Comparison of ENCODE assay signal across 10 cellular contexts in genomic region chr9:20604561-20604960, GRCh38. TPM values are rescaled to one million over a fixed set of nuclear protein-coding genes. Genes with fewer than 3 reads are reported as not detected.
DNase-seq lines count a peak whose midpoint lies in the region; ATAC-seq and TF ChIP-seq lines count a peak whose summit lies in the region.
"Had no signal": no experiment of that assay in that cellular context is flagged by ENCODE, and none has a peak within 500 bp of the region (broad histone marks: within the 10 kb centered on the region; RNA-seq: fewer than 3 reads in every experiment).

No MANE protein-coding gene starts in this region.

- H3K27ac ChIP-seq in parathyroid adenoma (no peak overlapping the region), caudate nucleus (ENCODE audit: low read depth, low read length) (no peak overlapping the region)
- H3K27ac ChIP-seq: BLaER1 treated with 17β-estradiol and CSF1 and Interleukin-3, amounts not matched to agents 10 nM and 100 nM had no signal

- H3K27me3 ChIP-seq in adipocyte (replicated peaks; ENCODE audit: control insufficient read depth, insufficient read depth, low read length) = no peaks in the 10 kb centered on the region
- no peaks in the 10 kb centered on the region for H3K27me3 ChIP-seq in parathyroid adenoma (ENCODE audit: control insufficient read depth, insufficient read depth, low read length)
- H3K27me3 ChIP-seq: BLaER1 treated with 17β-estradiol and CSF1 and Interleukin-3, amounts not matched to agents 10 nM and 100 nM had no signal

- H3K9ac ChIP-seq in adipocyte (ENCODE audit: low read length) (peak overlapping the region; percentile 70), parathyroid adenoma (no peak overlapping the region)
- H3K9ac ChIP-seq: BLaER1 treated with 17β-estradiol and CSF1 and Interleukin-3, amounts not matched to agents 10 nM and 100 nM had no signal

- peak; percentile 71 for DNase-seq in activated CD4-positive, alpha-beta T cell treated with anti-CD3 and anti-CD28 coated beads, Interleukin-2, amount 10 ng/mL, durations not matched to agents 24 days and 14 days
- no peak for DNase-seq in activated CD4-positive, alpha-beta T cell treated with anti-CD3 and anti-CD28 coated beads, Interleukin-2, amount 50 U/mL, for 48 hours
- DNase-seq in adipocyte (ENCODE audit: low read depth) (peak; percentile 67), caudate nucleus (lab: John Stamatoyannopoulos, UW) (no peak), NCI-H2196 treated with DMSO at 0.1 percent for 48 hours (lab: John Stamatoyannopoulos, UW; ENCODE audit: unreplicated experiment) (no peak), DMS153 (lab: John Stamatoyannopoulos, UW) (no peak)
- DNase-seq: activated B cell treated with CpG ODN at 0.5 μM for 24 hours had no signal

- TF ChIP-seq CTCF in parathyroid adenoma (IDR thresholded peaks at IDR 0.05) = no peak

- H2AFZ ChIP-seq in parathyroid adenoma = no peak overlapping the region

- peak; percentile 73 for ATAC-seq in HG03045 (IDR thresholded peaks at IDR 0.05; ENCODE audit: unreplicated experiment)

- H3K36me3 ChIP-seq in adipocyte (ENCODE audit: control insufficient read depth, insufficient read depth, low read length, severe bottlenecking) (no peaks in the 10 kb centered on the region), parathyroid adenoma (ENCODE audit: control insufficient read depth, insufficient read depth, low read length) (no peaks in the 10 kb centered on the region)
- H3K36me3 ChIP-seq: BLaER1 treated with 17β-estradiol and CSF1 and Interleukin-3, amounts not matched to agents 10 nM and 100 nM had no signal

- peaks cover 60% of the 10 kb centered on the region for H3K4me1 Mint-ChIP-seq in activated CD4-positive, alpha-beta T cell treated with anti-CD3 and anti-CD28 coated beads, Interleukin-2, amount 10 ng/mL, durations not matched to agents 24 days and 14 days

- H3K4me1 ChIP-seq in adipocyte (ENCODE audit: control insufficient read depth, insufficient read depth, low read length) (peaks cover 38% of the 10 kb centered on the region), parathyroid adenoma (peaks cover 2% of the 10 kb centered on the region)

- peaks cover under 1% of the 10 kb centered on the region for H3K9me3 Mint-ChIP-seq in activated CD4-positive, alpha-beta T cell treated with anti-CD3 and anti-CD28 coated beads, Interleukin-2, amount 10 ng/mL, durations not matched to agents 24 days and 14 days
- H3K9me3 Mint-ChIP-seq: activated B cell treated with CpG ODN at 0.5 μM for 24 hours had no signal

- peak overlapping the region; percentile 79 for H3K27ac Mint-ChIP-seq in activated CD4-positive, alpha-beta T cell treated with anti-CD3 and anti-CD28 coated beads, Interleukin-2, amount 10 ng/mL, durations not matched to agents 24 days and 14 days
- H3K27ac Mint-ChIP-seq: activated B cell treated with CpG ODN at 0.5 μM for 24 hours had no signal

- H3K79me2 ChIP-seq in parathyroid adenoma = no peaks in the 10 kb centered on the region

- peak overlapping the region; percentile 72 for H3K4me3 Mint-ChIP-seq in activated CD4-positive, alpha-beta T cell treated with anti-CD3 and anti-CD28 coated beads, Interleukin-2, amount 10 ng/mL, durations not matched to agents 24 days and 14 days
- H3K4me3 Mint-ChIP-seq: activated B cell treated with CpG ODN at 0.5 μM for 24 hours had no signal

- peaks cover 7% of the 10 kb centered on the region for H3K36me3 Mint-ChIP-seq in activated CD4-positive, alpha-beta T cell treated with anti-CD3 and anti-CD28 coated beads, Interleukin-2, amount 10 ng/mL, durations not matched to agents 24 days and 14 days (ENCODE audit: low read depth)

- H3K27me3 Mint-ChIP-seq in activated CD4-positive, alpha-beta T cell treated with anti-CD3 and anti-CD28 coated beads, Interleukin-2, amount 10 ng/mL, durations not matched to agents 24 days and 14 days = no peaks in the 10 kb centered on the region

- peak overlapping the region; percentile 16 for H3K4me2 ChIP-seq in parathyroid adenoma (ENCODE audit: low read length)
- H3K4me2 ChIP-seq: BLaER1 treated with 17β-estradiol and CSF1 and Interleukin-3, amounts not matched to agents 10 nM and 100 nM had no signal

- H3K9me3 ChIP-seq in adipocyte (ENCODE audit: control insufficient read depth, low read length) = no peaks in the 10 kb centered on the region
- H3K9me3 ChIP-seq in parathyroid adenoma (ENCODE audit: control insufficient read depth, low read length) = no peaks in the 10 kb centered on the region
- H3K9me3 ChIP-seq: BLaER1 treated with 17β-estradiol and CSF1 and Interleukin-3, amounts not matched to agents 10 nM and 100 nM had no signal

- H3K4me3 ChIP-seq in adipocyte (ENCODE audit: low read length) (peak overlapping the region; percentile 75), parathyroid adenoma (ENCODE audit: low read depth, low read length) (no peak overlapping the region)
- H3K4me3 ChIP-seq: BLaER1 treated with 17β-estradiol and CSF1 and Interleukin-3, amounts not matched to agents 10 nM and 100 nM had no signal

- intact Hi-C loops in activated CD4-positive, alpha-beta T cell treated with anti-CD3 and anti-CD28 coated beads, Interleukin-2, amount 10 ng/mL, durations not matched to agents 24 days and 14 days (cut with micrococcal nuclease) = loop anchor here (1.0 to 5.0 kb wide), 2 partner anchors 46 to 83 kb away; no protein-coding TSS in a partner anchor

RNA-seq across cellular contexts. Expression of gene MLLT3, which starts 17.7 kb away (rescaled TPM):
- total RNA-seq in activated CD4-positive, alpha-beta T cell treated with anti-CD3 and anti-CD28 coated beads, Interleukin-2, amount 10 ng/mL, durations not matched to agents 24 days and 14 days = 26.5 and 27.8 TPM in 2 replicates

Comparison
In these comparisons a context has a peak if more than half of its experiments do, and no peak if none do; other contexts are left out.
1. DNase-seq: peak in activated CD4-positive, alpha-beta T cell treated with anti-CD3 and anti-CD28 coated beads, Interleukin-2, amount 10 ng/mL, durations not matched to agents 24 days and 14 days (single experiment) and adipocyte (single experiment); none in activated CD4-positive, alpha-beta T cell treated with anti-CD3 and anti-CD28 coated beads, Interleukin-2, amount 50 U/mL, for 48 hours (0 of 2), caudate nucleus (0 of 61), NCI-H2196 treated with DMSO at 0.1 percent for 48 hours (single experiment) and DMS153 (single experiment).